In genomic region chr12:120500577-120500976, GRCh38 we compare ENCODE assay signal across 17 cellular contexts. TPM values are rescaled to one million over a fixed set of nuclear protein-coding genes. Genes with fewer than 3 reads are reported as not detected.
DNase-seq lines count a peak whose midpoint lies in the region; ATAC-seq lines count a peak whose summit lies in the region.
"Had no signal": no experiment of that assay in that cellular context is flagged by ENCODE, and none has a peak within 500 bp of the region (broad histone marks: within the 10 kb centered on the region; RNA-seq: fewer than 3 reads in every experiment).

No MANE protein-coding gene starts in this region.

- H3K4me1 Mint-ChIP-seq in stimulated activated naive CD8-positive, alpha-beta T cell treated with anti-CD3 and anti-CD28 coated beads, Interleukin-15, Interleukin-2, amounts not matched to agents 100 ng/mL and 50 ng/mL, for 24 hours (ENCODE audit: low read depth) = peaks cover 21% of the 10 kb centered on the region
- H3K4me1 Mint-ChIP-seq in central memory CD8-positive, alpha-beta T cell = peaks cover 24% of the 10 kb centered on the region

- H3K4ac ChIP-seq in mesenchymal stem cell (ENCODE audit: low read depth in 1 of 2, low read length in 2 of 2) = no peak overlapping the region

- H3K18ac ChIP-seq in mesenchymal stem cell (ENCODE audit: low read depth in 1 of 2, low read length in 2 of 2) = no peak overlapping the region

- H3K9ac ChIP-seq in mesenchymal stem cell (ENCODE audit: low read length) = peak overlapping the region; percentile 17
- H3K9ac ChIP-seq: KMS-11 had no signal

- H3K4me3 Mint-ChIP-seq in stimulated activated naive CD8-positive, alpha-beta T cell treated with anti-CD3 and anti-CD28 coated beads, Interleukin-15, Interleukin-2, amounts not matched to agents 100 ng/mL and 50 ng/mL, for 24 hours = no peak overlapping the region
- H3K4me3 Mint-ChIP-seq in central memory CD8-positive, alpha-beta T cell = no peak overlapping the region
- H3K4me3 Mint-ChIP-seq: activated naive CD8-positive, alpha-beta T cell treated with anti-CD3 and anti-CD28 coated beads, Interleukin-2, amount 10 ng/mL, durations not matched to agents 7 days and 5 days had no signal

- H2BK12ac ChIP-seq in mesenchymal stem cell (ENCODE audit: low read length in 2 of 2) = no peak overlapping the region

- H2AFZ ChIP-seq in mesenchymal stem cell (ENCODE audit: low read depth, low read length) = no peak overlapping the region

- H3K4me3 ChIP-seq in mesenchymal stem cell (ENCODE audit: insufficient read depth in 1 of 2, low read depth in 1 of 2, low read length in 2 of 2) = no peak overlapping the region
- H3K4me3 ChIP-seq: ovary, stomach had no signal

- H3K36me3 Mint-ChIP-seq in stimulated activated naive CD8-positive, alpha-beta T cell treated with anti-CD3 and anti-CD28 coated beads, Interleukin-15, Interleukin-2, amounts not matched to agents 100 ng/mL and 50 ng/mL, for 24 hours (ENCODE audit: low read depth) = peaks cover 42% of the 10 kb centered on the region
- H3K36me3 Mint-ChIP-seq in central memory CD8-positive, alpha-beta T cell (ENCODE audit: insufficient read depth) = peaks cover 45% of the 10 kb centered on the region

- H3K27ac Mint-ChIP-seq in stimulated activated naive CD8-positive, alpha-beta T cell treated with anti-CD3 and anti-CD28 coated beads, Interleukin-15, Interleukin-2, amounts not matched to agents 100 ng/mL and 50 ng/mL, for 24 hours = peak overlapping the region; percentile 26
- peak overlapping the region; percentile 44 for H3K27ac Mint-ChIP-seq in central memory CD8-positive, alpha-beta T cell (ENCODE audit: low read depth)
- H3K27ac Mint-ChIP-seq: activated naive CD8-positive, alpha-beta T cell treated with anti-CD3 and anti-CD28 coated beads, Interleukin-2, amount 10 ng/mL, durations not matched to agents 7 days and 5 days had no signal

- H3K9me3 ChIP-seq in mesenchymal stem cell (ENCODE audit: control insufficient read depth, low read length) = no peaks in the 10 kb centered on the region
- H3K9me3 ChIP-seq: ovary, stomach had no signal

- H3K27me3 ChIP-seq in mesenchymal stem cell (ENCODE audit: control insufficient read depth in 1 of 2, insufficient read depth in 1 of 2, low read length in 2 of 2) = no peaks in the 10 kb centered on the region
- H3K27me3 ChIP-seq: ovary, stomach had no signal

- H3K14ac ChIP-seq in mesenchymal stem cell (ENCODE audit: low read length in 2 of 2) = no peak overlapping the region

- H4K91ac ChIP-seq in mesenchymal stem cell (ENCODE audit: low read length) = no peak overlapping the region

- H3K9me3 Mint-ChIP-seq in stimulated activated naive CD8-positive, alpha-beta T cell treated with anti-CD3 and anti-CD28 coated beads, Interleukin-15, Interleukin-2, amounts not matched to agents 100 ng/mL and 50 ng/mL, for 24 hours = no peaks in the 10 kb centered on the region
- no peaks in the 10 kb centered on the region for H3K9me3 Mint-ChIP-seq in central memory CD8-positive, alpha-beta T cell

- peaks cover 8 to 53% of the 10 kb centered on the region in 2 experiments for H3K36me3 ChIP-seq in mesenchymal stem cell (ENCODE audit: control insufficient read depth in 1 of 2, insufficient read depth in 2 of 2, low read depth in 1 of 2, low read length in 2 of 2)
- H3K36me3 ChIP-seq: ovary had no signal

- H3K27ac ChIP-seq in mesenchymal stem cell (ENCODE audit: low read length, poor library complexity, severe bottlenecking) (no peak overlapping the region), temporal lobe (ENCODE audit: low read depth, low read length) (peak overlapping the region; percentile 44)
- H3K27ac ChIP-seq: KMS-11, ovary, stomach had no signal

- H2AK5ac ChIP-seq in mesenchymal stem cell (ENCODE audit: low read length, severe bottlenecking) = no peak overlapping the region

- H3K27me3 Mint-ChIP-seq in stimulated activated naive CD8-positive, alpha-beta T cell treated with anti-CD3 and anti-CD28 coated beads, Interleukin-15, Interleukin-2, amounts not matched to agents 100 ng/mL and 50 ng/mL, for 24 hours = no peaks in the 10 kb centered on the region
- H3K27me3 Mint-ChIP-seq in central memory CD8-positive, alpha-beta T cell = no peaks in the 10 kb centered on the region
- H3K27me3 Mint-ChIP-seq: activated naive CD8-positive, alpha-beta T cell treated with anti-CD3 and anti-CD28 coated beads, Interleukin-2, amount 10 ng/mL, durations not matched to agents 7 days and 5 days had no signal

- ATAC-seq in stimulated activated naive CD8-positive, alpha-beta T cell treated with anti-CD3 and anti-CD28 coated beads, Interleukin-15, Interleukin-2, amounts not matched to agents 100 U/mL and 50 U/mL, for 24 hours = no peak
- ATAC-seq in central memory CD8-positive, alpha-beta T cell (replicated peaks; ENCODE audit: extremely low read depth, poor library complexity, severe bottlenecking) = no peak
- no peak for ATAC-seq in GM18867 (IDR thresholded peaks at IDR 0.05; ENCODE audit: unreplicated experiment)
- ATAC-seq: Right ventricle myocardium inferior had no signal

- no peak overlapping the region for H3K23ac ChIP-seq in mesenchymal stem cell (ENCODE audit: low read length in 2 of 2)

- no peak overlapping the region for H2BK15ac ChIP-seq in mesenchymal stem cell (ENCODE audit: low read depth, poor library complexity, severe bottlenecking)

- no peak for DNase-seq in stimulated activated naive CD8-positive, alpha-beta T cell treated with anti-CD3 and anti-CD28 coated beads, Interleukin-15, Interleukin-2, amounts not matched to agents 100 U/mL and 50 U/mL, for 24 hours
- no peak for DNase-seq in central memory CD8-positive, alpha-beta T cell (ENCODE audit: low spot score in 2 of 2)
- peak; percentile 6 for DNase-seq in mesenchymal stem cell
- DNase-seq in iPS-NIHi11 (ENCODE audit: low spot score) = no peak
- DNase-seq in CD1c-positive myeloid dendritic cell (ENCODE audit: extremely low spot score) = no peak
- DNase-seq: activated CD4-positive, alpha-beta T cell treated with anti-CD3 and anti-CD28 coated beads for 1 hour; activated naive CD8-positive, alpha-beta T cell treated with anti-CD3 and anti-CD28 coated beads, Interleukin-2, amount 10 ng/mL, durations not matched to agents 7 days and 5 days; midbrain; NCI-H1417; NCI-H226; ovary; stomach had no signal

- H3K4me2 ChIP-seq in mesenchymal stem cell (ENCODE audit: low read length, poor library complexity, severe bottlenecking) = no peak overlapping the region
- H3K4me2 ChIP-seq: KMS-11 had no signal

- no peak overlapping the region for H2BK5ac ChIP-seq in mesenchymal stem cell (ENCODE audit: low read depth, low read length, poor library complexity, severe bottlenecking)

- H4K8ac ChIP-seq in mesenchymal stem cell (ENCODE audit: low read length) = no peak overlapping the region

- no peak overlapping the region for H2BK120ac ChIP-seq in mesenchymal stem cell (ENCODE audit: low read depth, low read length)

- H3K79me1 ChIP-seq in mesenchymal stem cell (replicated peaks; ENCODE audit: low read length, poor library complexity, severe bottlenecking) = peaks cover 4% of the 10 kb centered on the region

- H3K4me1 ChIP-seq in mesenchymal stem cell (ENCODE audit: control insufficient read depth, insufficient read depth, low read depth, low read length) = no peaks in the 10 kb centered on the region

- WGBS in mesenchymal stem cell = no CpG with 5 or more reads among the region's 1 CpG

RNA-seq across cellular contexts. Expression of gene DYNLL1, which starts 4.7 kb away (rescaled TPM):
- 419 TPM for polyA plus RNA-seq in mesenchymal stem cell (2013, experiment 1 of 2)
- polyA plus RNA-seq in mesenchymal stem cell (2013, experiment 2 of 2) = 417 TPM
- total RNA-seq in temporal lobe = 220 TPM

RNA-seq across cellular contexts. Expression of gene COQ5, which starts 28.4 kb away (rescaled TPM):
- polyA plus RNA-seq in mesenchymal stem cell (2013, experiment 1 of 2) = 22.0 TPM
- 21.3 TPM for polyA plus RNA-seq in mesenchymal stem cell (2013, experiment 2 of 2)
- total RNA-seq in temporal lobe = 27.5 TPM

RNA-seq across cellular contexts. Expression of gene SRSF9, which starts 31.0 kb away (rescaled TPM):
- polyA plus RNA-seq in mesenchymal stem cell (2013, experiment 1 of 2) = 183 TPM
- 189 TPM for polyA plus RNA-seq in mesenchymal stem cell (2013, experiment 2 of 2)
- 73.8 TPM for total RNA-seq in temporal lobe

RNA-seq across cellular contexts. Expression of gene RNF10, which starts 33.6 kb away (rescaled TPM):
- 124 TPM for polyA plus RNA-seq in mesenchymal stem cell (2013, experiment 1 of 2)
- 131 TPM for polyA plus RNA-seq in mesenchymal stem cell (2013, experiment 2 of 2)
- 116 TPM for total RNA-seq in temporal lobe

RNA-seq across cellular contexts. Expression of gene GATC, which starts 54.3 kb away (rescaled TPM):
- polyA plus RNA-seq in mesenchymal stem cell (2013, experiment 1 of 2) = 17.7 TPM
- 17.6 TPM for polyA plus RNA-seq in mesenchymal stem cell (2013, experiment 2 of 2)
- 24.6 TPM for total RNA-seq in temporal lobe
